Comparison of ENCODE assay signal across 21 cellular contexts in genomic region chr9:38075272-38075671, GRCh38.
"Had no signal": no experiment of that assay in that cellular context is flagged by ENCODE, and none has a peak within 500 bp of the region (broad histone marks: within the 10 kb centered on the region; RNA-seq: fewer than 3 reads in every experiment).

No MANE protein-coding gene starts in this region.

- H3K4me3 Mint-ChIP-seq: activated CD4-positive, alpha-beta memory T cell treated with anti-CD3 and anti-CD28 coated beads for 36 hours; activated naive CD8-positive, alpha-beta T cell treated with anti-CD3 and anti-CD28 coated beads for 36 hours; nephron; stimulated activated naive CD8-positive, alpha-beta T cell treated with anti-CD3 and anti-CD28 coated beads, Interleukin-15, amount 100 ng/mL, for 72 hours; T-helper 1 cell treated with Interleukin-12 subunit alpha and Interleukin-12 subunit beta and Interleukin-4 antibody, amounts not matched to agents 30 μg/mL and 1 μg/mL, for 36 hours had no signal

- H3K27ac Mint-ChIP-seq: activated CD4-positive, alpha-beta memory T cell treated with anti-CD3 and anti-CD28 coated beads for 36 hours; activated naive CD8-positive, alpha-beta T cell treated with anti-CD3 and anti-CD28 coated beads for 36 hours; nephron; stimulated activated naive CD8-positive, alpha-beta T cell treated with anti-CD3 and anti-CD28 coated beads, Interleukin-15, amount 100 ng/mL, for 72 hours; T-helper 1 cell treated with Interleukin-12 subunit alpha and Interleukin-12 subunit beta and Interleukin-4 antibody, amounts not matched to agents 30 μg/mL and 1 μg/mL, for 36 hours had no signal

- H3K27ac ChIP-seq: neutrophil, ovary, suprapubic skin had no signal

- H3K36me3 ChIP-seq: neutrophil, ovary, suprapubic skin had no signal

- ATAC-seq: psoas muscle; stimulated activated naive CD8-positive, alpha-beta T cell treated with anti-CD3 and anti-CD28 coated beads, Interleukin-15, amount 100 ng/mL, for 72 hours had no signal

- H3K36me3 Mint-ChIP-seq: activated CD4-positive, alpha-beta memory T cell treated with anti-CD3 and anti-CD28 coated beads for 36 hours; activated naive CD8-positive, alpha-beta T cell treated with anti-CD3 and anti-CD28 coated beads for 36 hours had no signal

- DNase-seq: activated CD4-positive, alpha-beta memory T cell treated with anti-CD3 and anti-CD28 coated beads for 36 hours; activated CD4-positive, alpha-beta T cell treated with anti-CD3 and anti-CD28 coated beads for 4 hours; activated CD4-positive, CD25-positive, alpha-beta regulatory T cell; activated naive CD4-positive, alpha-beta T cell; activated naive CD8-positive, alpha-beta T cell treated with anti-CD3 and anti-CD28 coated beads for 36 hours; activated T-cell treated with anti-CD3 and anti-CD28 coated beads, Interleukin-2, amount 50 U/mL, for 1 hour; cortex of kidney; foreskin fibroblast; ovary; psoas muscle; stimulated activated CD4-positive, alpha-beta T cell treated with anti-CD3 and anti-CD28 coated beads, Interleukin-12 subunit alpha, Interleukin-12 subunit beta, amount 100 ng/mL, for 4 hours; stimulated activated CD4-positive, alpha-beta T cell treated with anti-CD3 and anti-CD28 coated beads, Interleukin-1b, Interleukin-23, amount 100 ng/mL, for 48 hours; stimulated activated naive CD8-positive, alpha-beta T cell treated with anti-CD3 and anti-CD28 coated beads, Interleukin-15, amount 100 ng/mL, for 72 hours; T1000; trophoblast cell had no signal

- H3K27me3 ChIP-seq: ovary, suprapubic skin had no signal

- H3K9me3 Mint-ChIP-seq: nephron; stimulated activated naive CD8-positive, alpha-beta T cell treated with anti-CD3 and anti-CD28 coated beads, Interleukin-15, amount 100 ng/mL, for 72 hours; T-helper 1 cell treated with Interleukin-12 subunit alpha and Interleukin-12 subunit beta and Interleukin-4 antibody, amounts not matched to agents 30 μg/mL and 1 μg/mL, for 36 hours had no signal

- H3K9me3 ChIP-seq: neutrophil, ovary, psoas muscle, suprapubic skin had no signal

- H3K4me3 ChIP-seq: ovary, psoas muscle, suprapubic skin had no signal

- FAIRE-seq: astrocyte, keratinocyte had no signal
